In the genomic region with DNA sequence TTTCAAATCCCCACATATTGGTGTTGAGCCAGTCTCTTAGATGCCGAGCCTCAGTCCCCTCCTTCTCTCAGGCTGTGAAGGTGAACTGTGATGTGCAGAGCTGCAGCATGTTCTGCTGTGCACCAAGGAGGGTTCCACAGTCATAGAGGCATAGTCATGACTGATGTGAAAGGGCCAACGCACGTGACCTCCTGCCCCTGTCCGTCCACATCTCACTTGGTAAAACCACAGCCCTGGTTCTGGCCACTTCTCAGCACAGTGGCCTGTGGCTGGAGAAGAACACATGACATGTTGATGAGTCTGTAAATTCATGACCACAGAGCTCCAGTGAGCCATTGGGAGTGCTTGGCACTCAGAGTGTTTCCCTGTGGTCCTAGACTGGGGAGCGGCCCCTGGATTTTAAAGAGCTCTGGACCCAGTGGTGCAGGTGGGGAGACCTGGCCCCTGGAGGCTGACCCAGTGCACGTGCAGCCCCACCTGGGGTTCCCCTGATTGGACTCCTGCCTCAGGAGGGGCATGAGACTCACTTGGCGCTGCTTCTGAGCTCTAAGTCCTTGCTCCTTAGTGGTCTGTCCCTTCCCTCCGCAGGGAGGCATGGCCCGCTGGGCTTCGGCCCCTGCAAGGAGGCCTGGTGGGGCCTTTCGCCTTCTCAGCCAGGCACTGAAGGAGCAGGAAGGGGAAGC, we compare ENCODE assay signal across 1 cellular context.
TF ChIP-seq lines count a peak whose summit lies in the region.

No MANE protein-coding gene starts in this region.

TF ChIP-seq in GM12878, 131 proteins besides CTCF, POLR2A, EP300 and RAD21 (continued from another document):
- TF ChIP-seq, protein P1, sequence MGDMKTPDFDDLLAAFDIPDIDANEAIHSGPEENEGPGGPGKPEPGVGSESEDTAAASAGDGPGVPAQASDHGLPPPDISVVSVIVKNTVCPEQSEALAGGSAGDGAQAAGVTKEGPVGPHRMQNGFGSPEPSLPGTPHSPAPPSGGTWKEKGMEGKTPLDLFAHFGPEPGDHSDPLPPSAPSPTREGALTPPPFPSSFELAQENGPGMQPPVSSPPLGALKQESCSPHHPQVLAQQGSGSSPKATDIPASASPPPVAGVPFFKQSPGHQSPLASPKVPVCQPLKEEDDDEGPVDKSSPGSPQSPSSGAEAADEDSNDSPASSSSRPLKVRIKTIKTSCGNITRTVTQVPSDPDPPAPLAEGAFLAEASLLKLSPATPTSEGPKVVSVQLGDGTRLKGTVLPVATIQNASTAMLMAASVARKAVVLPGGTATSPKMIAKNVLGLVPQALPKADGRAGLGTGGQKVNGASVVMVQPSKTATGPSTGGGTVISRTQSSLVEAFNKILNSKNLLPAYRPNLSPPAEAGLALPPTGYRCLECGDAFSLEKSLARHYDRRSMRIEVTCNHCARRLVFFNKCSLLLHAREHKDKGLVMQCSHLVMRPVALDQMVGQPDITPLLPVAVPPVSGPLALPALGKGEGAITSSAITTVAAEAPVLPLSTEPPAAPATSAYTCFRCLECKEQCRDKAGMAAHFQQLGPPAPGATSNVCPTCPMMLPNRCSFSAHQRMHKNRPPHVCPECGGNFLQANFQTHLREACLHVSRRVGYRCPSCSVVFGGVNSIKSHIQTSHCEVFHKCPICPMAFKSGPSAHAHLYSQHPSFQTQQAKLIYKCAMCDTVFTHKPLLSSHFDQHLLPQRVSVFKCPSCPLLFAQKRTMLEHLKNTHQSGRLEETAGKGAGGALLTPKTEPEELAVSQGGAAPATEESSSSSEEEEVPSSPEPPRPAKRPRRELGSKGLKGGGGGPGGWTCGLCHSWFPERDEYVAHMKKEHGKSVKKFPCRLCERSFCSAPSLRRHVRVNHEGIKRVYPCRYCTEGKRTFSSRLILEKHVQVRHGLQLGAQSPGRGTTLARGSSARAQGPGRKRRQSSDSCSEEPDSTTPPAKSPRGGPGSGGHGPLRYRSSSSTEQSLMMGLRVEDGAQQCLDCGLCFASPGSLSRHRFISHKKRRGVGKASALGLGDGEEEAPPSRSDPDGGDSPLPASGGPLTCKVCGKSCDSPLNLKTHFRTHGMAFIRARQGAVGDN (IDR thresholded peaks at IDR 0.05): peak; percentile 68; the same call in 1 of the 2 replicates
- TF ChIP-seq KLF5 (IDR thresholded peaks at IDR 0.05; ENCODE audit: partially characterized antibody) (no peak), STAT1 (conservative IDR thresholded peaks at IDR 0.05) (no peak), MTA2 (IDR thresholded peaks at IDR 0.05; ENCODE audit: low read depth) (no peak)
